In the genomic region with DNA sequence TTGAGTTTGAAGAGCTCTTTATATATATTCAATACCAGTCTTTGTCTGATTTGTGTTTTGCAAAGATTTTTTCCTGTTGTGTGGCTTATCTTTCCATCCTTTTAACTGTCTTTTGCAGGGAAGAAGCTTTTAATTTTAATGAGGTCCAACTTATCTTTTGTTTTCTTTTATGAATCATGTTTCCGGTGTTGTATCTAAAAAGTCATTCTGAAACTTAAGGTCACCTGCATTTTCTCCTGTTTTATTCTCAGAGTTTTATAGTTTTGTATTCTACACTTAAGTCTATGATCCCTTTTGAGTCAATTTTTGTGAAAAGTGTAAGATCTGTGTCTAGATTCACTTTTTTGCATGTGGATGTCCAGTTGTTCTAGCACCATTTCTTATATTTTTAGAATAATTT, we compare ENCODE assay signal across 21 cellular contexts. TPM values are rescaled to one million over a fixed set of nuclear protein-coding genes. Genes with fewer than 3 reads are reported as not detected.
DNase-seq lines count a peak whose midpoint lies in the region; ATAC-seq and TF ChIP-seq lines count a peak whose summit lies in the region.
"Had no signal": no experiment of that assay in that cellular context is flagged by ENCODE, and none has a peak within 500 bp of the region (broad histone marks: within the 10 kb centered on the region; RNA-seq: fewer than 3 reads in every experiment).

No MANE protein-coding gene starts in this region.

- H3K36me3 ChIP-seq in HEK293 (ENCODE audit: control insufficient read depth in 2 of 2, insufficient read depth in 1 of 2, low read length in 2 of 2) = no peaks in the 10 kb centered on the region; a peak in 1 of 3 replicates
- H3K36me3 ChIP-seq: MG63 had no signal

- no peak overlapping the region for H3K4me3 Mint-ChIP-seq in activated T-cell treated with anti-CD3 and anti-CD28 coated beads, Interleukin-2, amount 50 U/mL, for 24 hours
- H3K4me3 Mint-ChIP-seq in T-helper 1 cell treated with Interleukin-12 subunit alpha and Interleukin-12 subunit beta and Interleukin-4 antibody, amounts not matched to agents 30 μg/mL and 1 μg/mL, for 36 hours = peak overlapping the region; percentile 50
- H3K4me3 Mint-ChIP-seq in mesothelial cell of epicardium = no peak overlapping the region

- H3K27me3 Mint-ChIP-seq in activated T-cell treated with anti-CD3 and anti-CD28 coated beads, Interleukin-2, amount 50 U/mL, for 24 hours = no peaks in the 10 kb centered on the region
- H3K27me3 Mint-ChIP-seq in T-helper 1 cell treated with Interleukin-12 subunit alpha and Interleukin-12 subunit beta and Interleukin-4 antibody, amounts not matched to agents 30 μg/mL and 1 μg/mL, for 36 hours (ENCODE audit: low read depth) = no peaks in the 10 kb centered on the region
- H3K27me3 Mint-ChIP-seq in mesothelial cell of epicardium (ENCODE audit: low read depth) = no peaks in the 10 kb centered on the region

- peaks cover 5% of the 10 kb centered on the region for H3K4me1 ChIP-seq in HEK293 (ENCODE audit: control insufficient read depth, insufficient read depth, low read length)
- H3K4me1 ChIP-seq: A549, Caco-2 had no signal

- H3K4me3 ChIP-seq in HEK293 (ENCODE audit: low read depth, low read length) = no peak overlapping the region
- H3K4me3 ChIP-seq: A549, MG63, SK-N-MC had no signal

- DNase-seq in activated T-cell treated with anti-CD3 and anti-CD28 coated beads, Interleukin-2, amount 50 U/mL, for 24 hours = no peak
- no peak for DNase-seq in activated T-cell treated with anti-CD3 and anti-CD28 coated beads, Interleukin-2, amount 50 U/mL, for 1 hour
- no peak for DNase-seq in mesothelial cell of epicardium (ENCODE audit: low spot score in 2 of 2, unreplicated experiment in 2 of 2)
- DNase-seq: Caco-2, DMS53, MG63, NCI-H1092 treated with DMSO at 0.1 percent for 48 hours, NCI-H1694, NCI-H446 had no signal

- no peak overlapping the region for H3K27ac ChIP-seq in HEK293 (ENCODE audit: extremely low read depth, low read depth, low read length)
- H3K27ac ChIP-seq: A549, C4-2B, SK-N-MC had no signal

- peaks cover 30% of the 10 kb centered on the region for H3K4me1 Mint-ChIP-seq in activated T-cell treated with anti-CD3 and anti-CD28 coated beads, Interleukin-2, amount 50 U/mL, for 24 hours (ENCODE audit: low read depth)
- peaks cover 39% of the 10 kb centered on the region for H3K4me1 Mint-ChIP-seq in T-helper 1 cell treated with Interleukin-12 subunit alpha and Interleukin-12 subunit beta and Interleukin-4 antibody, amounts not matched to agents 30 μg/mL and 1 μg/mL, for 36 hours (ENCODE audit: low read depth)
- H3K4me1 Mint-ChIP-seq in mesothelial cell of epicardium = no peaks in the 10 kb centered on the region

- CTCF ChIA-PET in HEK293 (lab: Yijun Ruan, JAX) = no interaction called here

- TF ChIP-seq CTCF in HEK293 (tag by site-specific recombination; IDR thresholded peaks at IDR 0.05) (no peak), mesothelial cell of epicardium (IDR thresholded peaks at IDR 0.05; ENCODE audit: unreplicated experiment) (no peak)

- no peaks in the 10 kb centered on the region for H3K9me3 Mint-ChIP-seq in activated T-cell treated with anti-CD3 and anti-CD28 coated beads, Interleukin-2, amount 50 U/mL, for 24 hours
- no peaks in the 10 kb centered on the region for H3K9me3 Mint-ChIP-seq in T-helper 1 cell treated with Interleukin-12 subunit alpha and Interleukin-12 subunit beta and Interleukin-4 antibody, amounts not matched to agents 30 μg/mL and 1 μg/mL, for 36 hours
- H3K9me3 Mint-ChIP-seq in mesothelial cell of epicardium = no peaks in the 10 kb centered on the region

- POLR2A ChIA-PET in HEK293 (lab: Yijun Ruan, JAX) = no interaction called here

- peaks cover 41% of the 10 kb centered on the region for H3K36me3 Mint-ChIP-seq in activated T-cell treated with anti-CD3 and anti-CD28 coated beads, Interleukin-2, amount 50 U/mL, for 24 hours (ENCODE audit: low read depth)
- peaks cover 33% of the 10 kb centered on the region for H3K36me3 Mint-ChIP-seq in T-helper 1 cell treated with Interleukin-12 subunit alpha and Interleukin-12 subunit beta and Interleukin-4 antibody, amounts not matched to agents 30 μg/mL and 1 μg/mL, for 36 hours (ENCODE audit: low read depth)
- H3K36me3 Mint-ChIP-seq in mesothelial cell of epicardium = peaks cover 6% of the 10 kb centered on the region

- peak overlapping the region; percentile 5 for H3K27ac Mint-ChIP-seq in activated T-cell treated with anti-CD3 and anti-CD28 coated beads, Interleukin-2, amount 50 U/mL, for 24 hours
- H3K27ac Mint-ChIP-seq in T-helper 1 cell treated with Interleukin-12 subunit alpha and Interleukin-12 subunit beta and Interleukin-4 antibody, amounts not matched to agents 30 μg/mL and 1 μg/mL, for 36 hours = peak overlapping the region; percentile 60
- peak overlapping the region; percentile 14 for H3K27ac Mint-ChIP-seq in mesothelial cell of epicardium

- H3K9me3 ChIP-seq in HEK293 (ENCODE audit: control insufficient read depth, insufficient read depth, low read depth, low read length) = no peaks in the 10 kb centered on the region
- H3K9me3 ChIP-seq: A549, Caco-2, MG63 had no signal

- ATAC-seq in GM21528 (IDR thresholded peaks at IDR 0.05; ENCODE audit: low FRiP score, unreplicated experiment) (no peak), HG02840 (IDR thresholded peaks at IDR 0.05; ENCODE audit: low FRiP score, unreplicated experiment) (no peak), GM18867 (IDR thresholded peaks at IDR 0.05; ENCODE audit: unreplicated experiment) (no peak)
- ATAC-seq: A549, HCT116, HepG2, Panc1, Right ventricle myocardium inferior had no signal

TF ChIP-seq in HEK293, 187 proteins besides CTCF, POLR2A, EP300 and RAD21:
- TF ChIP-seq, protein P1, sequence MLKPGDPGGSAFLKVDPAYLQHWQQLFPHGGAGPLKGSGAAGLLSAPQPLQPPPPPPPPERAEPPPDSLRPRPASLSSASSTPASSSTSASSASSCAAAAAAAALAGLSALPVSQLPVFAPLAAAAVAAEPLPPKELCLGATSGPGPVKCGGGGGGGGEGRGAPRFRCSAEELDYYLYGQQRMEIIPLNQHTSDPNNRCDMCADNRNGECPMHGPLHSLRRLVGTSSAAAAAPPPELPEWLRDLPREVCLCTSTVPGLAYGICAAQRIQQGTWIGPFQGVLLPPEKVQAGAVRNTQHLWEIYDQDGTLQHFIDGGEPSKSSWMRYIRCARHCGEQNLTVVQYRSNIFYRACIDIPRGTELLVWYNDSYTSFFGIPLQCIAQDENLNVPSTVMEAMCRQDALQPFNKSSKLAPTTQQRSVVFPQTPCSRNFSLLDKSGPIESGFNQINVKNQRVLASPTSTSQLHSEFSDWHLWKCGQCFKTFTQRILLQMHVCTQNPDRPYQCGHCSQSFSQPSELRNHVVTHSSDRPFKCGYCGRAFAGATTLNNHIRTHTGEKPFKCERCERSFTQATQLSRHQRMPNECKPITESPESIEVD (tag by site-specific recombination; IDR thresholded peaks at IDR 0.05) = 0 out of 2 replicates have a peak, but pooled peaks have one; percentile 19
- TF ChIP-seq ZNF350 (tag by site-specific recombination; IDR thresholded peaks at IDR 0.05) (0 out of 2 replicates have a peak, but pooled peaks have one; percentile 10), ZEB2 (tag by site-specific recombination; IDR thresholded peaks at IDR 0.05) (no peak)

RNA-seq across cellular contexts. Expression of a gene that starts 24.6 kb away (rescaled TPM):
- total RNA-seq in mesothelial cell of epicardium = 18.2 to 20.3 TPM (median 18.4 TPM) in 3 replicates

Comparison
In these comparisons a context has a peak if more than half of its experiments do, and no peak if none do; other contexts are left out.
1. H3K27ac Mint-ChIP-seq: peak in every context shown above with its lines; median percentile 60 in T-helper 1 cell treated with Interleukin-12 subunit alpha and Interleukin-12 subunit beta and Interleukin-4 antibody, amounts not matched to agents 30 μg/mL and 1 μg/mL, for 36 hours; 14 in mesothelial cell of epicardium; 5 in activated T-cell treated with anti-CD3 and anti-CD28 coated beads, Interleukin-2, amount 50 U/mL, for 24 hours.